In genomic region chr1:26789612-26789865, GRCh38 we compare ENCODE assay signal across 11 cellular contexts. TPM values are rescaled to one million over a fixed set of nuclear protein-coding genes. Genes with fewer than 3 reads are reported as not detected.
DNase-seq lines count a peak whose midpoint lies in the region; ATAC-seq and TF ChIP-seq lines count a peak whose summit lies in the region.
"Had no signal": no experiment of that assay in that cellular context is flagged by ENCODE, and none has a peak within 500 bp of the region (broad histone marks: within the 10 kb centered on the region; RNA-seq: fewer than 3 reads in every experiment).

No MANE protein-coding gene starts in this region.

- intact Hi-C loops in left ventricle myocardium inferior (cut with micrococcal nuclease) = loop anchor here (2.0 to 5.0 kb wide), 2 partner anchors 92 to 187 kb away; partner anchors contain the start of gene ARID1A
- intact Hi-C loops in Right ventricle myocardium superior (cut with DNase I) = loop anchor here (2.0 kb wide), 1 partner anchor 95 kb away; no protein-coding TSS in a partner anchor
- intact Hi-C loops in activated CD8-positive, alpha-beta T cell treated with anti-CD3 and anti-CD28 coated beads for 36 hours (cut with micrococcal nuclease) = loop anchor here (1.0 to 5.0 kb wide), 2 partner anchors 87 to 187 kb away; no protein-coding TSS in a partner anchor
- intact Hi-C loops in transverse colon (cut with DNase I; ENCODE audit: low total_unique reads) = loop anchor here (5.0 kb wide), 2 partner anchors 97 to 112 kb away; no protein-coding TSS in a partner anchor

- no peak overlapping the region for H3K4ac ChIP-seq in mesendoderm (ENCODE audit: low read depth, low read length)

- TF ChIP-seq POLR2A in transverse colon (IDR thresholded peaks at IDR 0.05) = no peak

- peak overlapping the region; percentile 37 for H3K56ac ChIP-seq in mesendoderm (ENCODE audit: low read length)

- no peaks in the 10 kb centered on the region for H3K79me2 ChIP-seq in mesendoderm (ENCODE audit: control insufficient read depth, insufficient read depth, low read length)

- POLR2A ChIA-PET in activated CD8-positive, alpha-beta T cell treated with anti-CD3 and anti-CD28 coated beads for 36 hours (lab: Charles Lee) = interaction anchor here (0.9 to 8.6 kb wide), 17 partner anchors 11 to 289 kb away, joined by 3 to 283 read pairs (median 9); partner anchors contain the start of genes ARID1A, GPN2 and SFN

- TF ChIP-seq CTCF in left ventricle myocardium inferior (IDR thresholded peaks at IDR 0.05; ENCODE audit: borderline replicate concordance) = no peak
- TF ChIP-seq CTCF in activated CD8-positive, alpha-beta T cell treated with anti-CD3 and anti-CD28 coated beads for 36 hours (IDR thresholded peaks at IDR 0.05) = no peak
- TF ChIP-seq CTCF in transverse colon (IDR thresholded peaks at IDR 0.05) = no peak

- DNase-seq in left ventricle myocardium inferior (no peak), Right ventricle myocardium superior (no peak), mesendoderm (no peak), transverse colon (no peak), NCI-H2227 (lab: John Stamatoyannopoulos, UW; ENCODE audit: unreplicated experiment) (no peak), HuH-7.5 (ENCODE audit: low spot score) (no peak)
- DNase-seq in activated CD8-positive, alpha-beta T cell treated with anti-CD3 and anti-CD28 coated beads for 36 hours = no peak

- peak overlapping the region; percentile 97 for H3K4me3 Mint-ChIP-seq in activated CD8-positive, alpha-beta T cell treated with anti-CD3 and anti-CD28 coated beads for 36 hours

- no peak overlapping the region for H2BK5ac ChIP-seq in mesendoderm (ENCODE audit: low read length)

- ATAC-seq in Right ventricle myocardium superior (ENCODE audit: poor library complexity) = no peak
- no peak for ATAC-seq in activated CD8-positive, alpha-beta T cell treated with anti-CD3 and anti-CD28 coated beads for 36 hours
- no peak for ATAC-seq in HG03097 (IDR thresholded peaks at IDR 0.05; ENCODE audit: low FRiP score, unreplicated experiment)

- H3K9me3 ChIP-seq in left ventricle myocardium inferior (replicated peaks) (no peaks in the 10 kb centered on the region), transverse colon (no peaks in the 10 kb centered on the region)
- H3K9me3 ChIP-seq: SJCRH30, testis had no signal

- H3K4me2 ChIP-seq in mesendoderm (ENCODE audit: low read length) = no peak overlapping the region

- in situ Hi-C loops in transverse colon (cut with MboI; ENCODE audit: low pct_ligation_motif_present in 1 of 4, low pct_unique_long_range_greater_than_20kb in 1 of 4, low sequenced_read_pairs in 3 of 4) = loop anchor here (10.0 to 25.0 kb wide), 2 partner anchors 95 to 102 kb away; partner anchors contain the start of gene ARID1A (in 4 of the 4)

- H3K36me3 Mint-ChIP-seq in activated CD8-positive, alpha-beta T cell treated with anti-CD3 and anti-CD28 coated beads for 36 hours (ENCODE audit: low read depth) = peaks cover 32% of the 10 kb centered on the region

- no peaks in the 10 kb centered on the region for H3K27me3 Mint-ChIP-seq in activated CD8-positive, alpha-beta T cell treated with anti-CD3 and anti-CD28 coated beads for 36 hours

- WGBS in mesendoderm (ENCODE audit: extremely low coverage, insufficient coverage, low lambda C conversion rate) = no CpG with 5 or more reads among the region's 3 CpGs
- 55 to 66% methylated on average over 3 of the region's 3 CpGs for WGBS in transverse colon (ENCODE audit: low coverage in 1 of 2), 2 donors

- TF ChIP-seq EP300 in transverse colon (IDR thresholded peaks at IDR 0.05; ENCODE audit: low read depth) = no peak

- no peak overlapping the region for H3K23ac ChIP-seq in mesendoderm (ENCODE audit: low read length)

- H3K18ac ChIP-seq in mesendoderm (ENCODE audit: low read length) = no peak overlapping the region

- H3K27me3 ChIP-seq in left ventricle myocardium inferior (ENCODE audit: low read depth) (no peaks in the 10 kb centered on the region), mesendoderm (ENCODE audit: insufficient read depth, low read length, poor library complexity) (no peaks in the 10 kb centered on the region), transverse colon (no peaks in the 10 kb centered on the region)
- H3K27me3 ChIP-seq: SJCRH30, testis had no signal

- H3K4me1 Mint-ChIP-seq in activated CD8-positive, alpha-beta T cell treated with anti-CD3 and anti-CD28 coated beads for 36 hours (ENCODE audit: low read depth) = peaks cover 67% of the 10 kb centered on the region

- H2AK5ac ChIP-seq in mesendoderm (ENCODE audit: low read length) = no peak overlapping the region

- H2BK120ac ChIP-seq in mesendoderm (ENCODE audit: low read depth, low read length) = no peak overlapping the region

- H3K27ac ChIP-seq in left ventricle myocardium inferior (replicated peaks) (peak overlapping the region; percentile 97), mesendoderm (ENCODE audit: low read depth, low read length) (no peak overlapping the region), transverse colon (peak overlapping the region in 3 of 4 donors; percentile 98 to 99 (median 98))

- H3K36me3 ChIP-seq in left ventricle myocardium inferior (peaks cover 10% of the 10 kb centered on the region), mesendoderm (ENCODE audit: control insufficient read depth, insufficient read depth, low read length) (no peaks in the 10 kb centered on the region), transverse colon (peaks cover 0 to 5% (median 0%) of the 10 kb centered on the region in 4 donors)
- H3K36me3 ChIP-seq: SJCRH30 had no signal

- H3K9ac ChIP-seq in mesendoderm (ENCODE audit: low read length) = peak overlapping the region; percentile 11

- no peak overlapping the region for H4K5ac ChIP-seq in mesendoderm (ENCODE audit: low read length)

- peak overlapping the region; percentile 86 for H3K4me3 ChIP-seq in left ventricle myocardium inferior
- H3K4me3 ChIP-seq in mesendoderm (ENCODE audit: low read length) = no peak overlapping the region
- H3K4me3 ChIP-seq in transverse colon = no peak overlapping the region

- peak overlapping the region; percentile 99 for H3K27ac Mint-ChIP-seq in activated CD8-positive, alpha-beta T cell treated with anti-CD3 and anti-CD28 coated beads for 36 hours

- H3K4me1 ChIP-seq in left ventricle myocardium inferior (peaks cover 74% of the 10 kb centered on the region), mesendoderm (ENCODE audit: control insufficient read depth, low read depth, low read length) (peaks cover 16% of the 10 kb centered on the region), transverse colon (peaks cover 20 to 42% (median 33%) of the 10 kb centered on the region in 4 donors)

- peaks cover 2% of the 10 kb centered on the region for H3K79me1 ChIP-seq in mesendoderm (ENCODE audit: low read length)

- H3K9me3 Mint-ChIP-seq in activated CD8-positive, alpha-beta T cell treated with anti-CD3 and anti-CD28 coated beads for 36 hours = no peaks in the 10 kb centered on the region
- H3K9me3 Mint-ChIP-seq: CD14-positive monocyte had no signal

- CTCF ChIA-PET in activated CD8-positive, alpha-beta T cell treated with anti-CD3 and anti-CD28 coated beads for 36 hours (lab: Charles Lee) = interaction anchor here (1.1 to 7.4 kb wide), 28 partner anchors 8 to 289 kb away, joined by 3 to 204 read pairs (median 11); partner anchors contain the start of gene ARID1A

- H4K8ac ChIP-seq in mesendoderm (ENCODE audit: low read depth, low read length) = no peak overlapping the region

- no peak overlapping the region for H2BK15ac ChIP-seq in mesendoderm (replicated peaks; ENCODE audit: low read depth)

RNA-seq across cellular contexts. Expression of gene PIGV, which starts 1.8 kb away (rescaled TPM):
- total RNA-seq in left ventricle myocardium inferior (5.6 TPM), Right ventricle myocardium superior (5.5 TPM), transverse colon (10 to 100 TPM; 16.1 to 32.2 (median 24.2) TPM)
- 10 to 100 TPM; 21.2 to 23.9 TPM for total RNA-seq in activated CD8-positive, alpha-beta T cell treated with anti-CD3 and anti-CD28 coated beads for 36 hours
- polyA plus RNA-seq in mesendoderm (2013, experiment 1 of 2) = 3.6 TPM
- 3.5 TPM for polyA plus RNA-seq in mesendoderm (2013, experiment 2 of 2)

RNA-seq across cellular contexts. Expression of gene ZDHHC18, which starts 36.9 kb away (rescaled TPM):
- total RNA-seq in left ventricle myocardium inferior (11.8 TPM), Right ventricle myocardium superior (14.4 TPM), transverse colon (10 to 100 TPM in 3 of 4 donors, 1 to 10 TPM in 1; 4.4 to 37.3 (median 28.0) TPM)
- 10 to 100 TPM; 55.0 to 61.3 TPM for total RNA-seq in activated CD8-positive, alpha-beta T cell treated with anti-CD3 and anti-CD28 coated beads for 36 hours
- polyA plus RNA-seq in mesendoderm (2013, experiment 1 of 2) = 25.7 TPM
- polyA plus RNA-seq in mesendoderm (2013, experiment 2 of 2) = 26.8 TPM
